ENCODE assay signal across 8 cellular contexts in genomic region chr1:23344111-23344986, GRCh38. TPM values are rescaled to one million over a fixed set of nuclear protein-coding genes. Genes with fewer than 3 reads are reported as not detected.
A peak's percentile ranks its signal among the peaks of the same experiment; 100 is the strongest.
DNase-seq lines count a peak whose midpoint lies in the region; ATAC-seq and TF ChIP-seq lines count a peak whose summit lies in the region.

Gene HNRNPR (minus strand): TSS chr1:23344284. CDS start chr1:23341008, 3,276 bp downstream.

- H3K79me2 ChIP-seq in SU-DHL-6 (ENCODE audit: insufficient read depth, low read length) = peaks cover 48% of the 10 kb centered on the region

- H3K36me3 Mint-ChIP-seq in activated naive CD8-positive, alpha-beta T cell treated with anti-CD3 and anti-CD28 coated beads, Interleukin-2, amount 10 ng/mL, durations not matched to agents 7 days and 5 days = peaks cover 8% of the 10 kb centered on the region
- H3K36me3 Mint-ChIP-seq in osteocyte (ENCODE audit: unreplicated experiment) = peaks cover 2% of the 10 kb centered on the region

- POLR2A ChIA-PET in activated naive CD8-positive, alpha-beta T cell treated with anti-CD3 and anti-CD28 coated beads, Interleukin-2, amount 10 ng/mL, durations not matched to agents 7 days and 5 days (lab: Charles Lee) = interaction anchor here (0.6 to 2.9 kb wide), 32 partner anchors 10 to 611 kb away, joined by 3 to 97 read pairs (median 4); partner anchors contain the start of genes ASAP3, ID3, KDM1A and PITHD1

- 0 out of 2 replicates have a peak, but pooled peaks cover 1% of the 10 kb centered on the region for H3F3A ChIP-seq in SU-DHL-6 (ENCODE audit: insufficient read depth)

- H3K27me3 ChIP-seq in SU-DHL-6 (ENCODE audit: low read length) (no peaks in the 10 kb centered on the region), thymus (ENCODE audit: control insufficient read depth, insufficient read depth) (no peaks in the 10 kb centered on the region)

- peak within 1 kb of the TSS; percentile 98 for H2AFZ ChIP-seq in SU-DHL-6 (ENCODE audit: low read depth, low read length, severe bottlenecking)

- H3K27me3 Mint-ChIP-seq in activated naive CD8-positive, alpha-beta T cell treated with anti-CD3 and anti-CD28 coated beads, Interleukin-2, amount 10 ng/mL, durations not matched to agents 7 days and 5 days = no peaks in the 10 kb centered on the region
- no peaks in the 10 kb centered on the region for H3K27me3 Mint-ChIP-seq in osteocyte (ENCODE audit: unreplicated experiment)

- peaks cover 37% of the 10 kb centered on the region for H3K4me1 Mint-ChIP-seq in activated naive CD8-positive, alpha-beta T cell treated with anti-CD3 and anti-CD28 coated beads, Interleukin-2, amount 10 ng/mL, durations not matched to agents 7 days and 5 days
- peaks cover 41% of the 10 kb centered on the region for H3K4me1 Mint-ChIP-seq in osteocyte (ENCODE audit: unreplicated experiment)

- peak within 1 kb of the TSS; percentile 98 for H3K4me3 Mint-ChIP-seq in activated naive CD8-positive, alpha-beta T cell treated with anti-CD3 and anti-CD28 coated beads, Interleukin-2, amount 10 ng/mL, durations not matched to agents 7 days and 5 days
- peak within 1 kb of the TSS; percentile 88 for H3K4me3 Mint-ChIP-seq in osteocyte (ENCODE audit: unreplicated experiment)

- no peaks in the 10 kb centered on the region for H3K9me2 ChIP-seq in SU-DHL-6 (replicated peaks; ENCODE audit: insufficient read depth, low read length)

- ATAC-seq in HG02678 (IDR thresholded peaks at IDR 0.05; ENCODE audit: unreplicated experiment) = peak; percentile 94
- peak; percentile 99 for ATAC-seq in activated naive CD8-positive, alpha-beta T cell treated with anti-CD3 and anti-CD28 coated beads, Interleukin-2, amount 10 ng/mL, durations not matched to agents 7 days and 5 days (ENCODE audit: low read depth)

- peaks cover 39% of the 10 kb centered on the region for H4K20me1 ChIP-seq in SU-DHL-6 (ENCODE audit: low read depth, low read length)

- H3K27ac ChIP-seq in SU-DHL-6 (ENCODE audit: low read depth, low read length) (peak within 1 kb of the TSS; percentile 80), thymus (ENCODE audit: low read depth) (peak within 1 kb of the TSS; percentile 96)

- peak within 1 kb of the TSS; percentile 98 for H3K4me2 ChIP-seq in SU-DHL-6 (ENCODE audit: low read depth, low read length, poor library complexity, severe bottlenecking)

- under 1% methylated on average over 87 of the region's 87 CpGs for WGBS in thymus

- peak within 1 kb of the TSS; percentile 93 for H3K4me3 ChIP-seq in GM12864 (ENCODE audit: low read depth, low read length)
- peak within 1 kb of the TSS; percentile 98 for H3K4me3 ChIP-seq in SU-DHL-6 (ENCODE audit: insufficient read depth, low read length, poor library complexity, severe bottlenecking)
- H3K4me3 ChIP-seq in thymus (ENCODE audit: low read length) = peak within 1 kb of the TSS; percentile 77

- intact Hi-C loops in head of caudate nucleus (cut with DNase I) = loop anchor here (1.0 kb wide), 1 partner anchor 24 kb away; no protein-coding TSS in a partner anchor

- H3K4me1 ChIP-seq in thymus (ENCODE audit: control insufficient read depth, insufficient read depth, low read length) = peaks cover 7% of the 10 kb centered on the region

- H3K27ac Mint-ChIP-seq in activated naive CD8-positive, alpha-beta T cell treated with anti-CD3 and anti-CD28 coated beads, Interleukin-2, amount 10 ng/mL, durations not matched to agents 7 days and 5 days = peak within 1 kb of the TSS; percentile 98
- peak within 1 kb of the TSS; percentile 97 for H3K27ac Mint-ChIP-seq in osteocyte (ENCODE audit: unreplicated experiment)

- peaks cover 19% of the 10 kb centered on the region for H3K36me3 ChIP-seq in SU-DHL-6 (ENCODE audit: low read length)
- H3K36me3 ChIP-seq in thymus (ENCODE audit: control insufficient read depth, insufficient read depth) = no peaks in the 10 kb centered on the region

- DNase-seq in GM12864 (ENCODE audit: low read depth) = peak; percentile 99
- DNase-seq in NCI-H128 (lab: John Stamatoyannopoulos, UW; ENCODE audit: unreplicated experiment) = peak; percentile 100
- peak; percentile 95 for DNase-seq in activated naive CD8-positive, alpha-beta T cell treated with anti-CD3 and anti-CD28 coated beads, Interleukin-2, amount 10 ng/mL, durations not matched to agents 7 days and 5 days
- peak; percentile 99 to 100 (median 100) for DNase-seq in head of caudate nucleus
- peak; percentile 100 for DNase-seq in osteocyte (ENCODE audit: extremely low spot score, unreplicated experiment)

- H3K9me3 ChIP-seq in SU-DHL-6 (ENCODE audit: insufficient read depth, low read length) (no peaks in the 10 kb centered on the region), thymus (ENCODE audit: control insufficient read depth) (no peaks in the 10 kb centered on the region)

- peaks cover 2% of the 10 kb centered on the region for H3K9me3 Mint-ChIP-seq in activated naive CD8-positive, alpha-beta T cell treated with anti-CD3 and anti-CD28 coated beads, Interleukin-2, amount 10 ng/mL, durations not matched to agents 7 days and 5 days
- H3K9me3 Mint-ChIP-seq in osteocyte (ENCODE audit: unreplicated experiment) = no peaks in the 10 kb centered on the region

- TF ChIP-seq CTCF in GM12864 (IDR thresholded peaks at IDR 0.05; ENCODE audit: low read depth, low read length, missing control alignments) = no peak
- TF ChIP-seq CTCF in SU-DHL-6 (IDR thresholded peaks at IDR 0.05; ENCODE audit: insufficient read depth, low read length, poor library complexity, severe bottlenecking) = no peak
- no peak for TF ChIP-seq CTCF in osteocyte (IDR thresholded peaks at IDR 0.05)

- peak within 1 kb of the TSS; percentile 91 for H3K9ac ChIP-seq in SU-DHL-6 (ENCODE audit: low read length)

RNA-seq across cellular contexts. Expression of gene HNRNPR, which starts in this region (rescaled TPM):
- 100 to 1,000 TPM; 167 TPM for total RNA-seq in activated naive CD8-positive, alpha-beta T cell treated with anti-CD3 and anti-CD28 coated beads, Interleukin-2, amount 10 ng/mL, durations not matched to agents 7 days and 5 days
- 140 and 151 TPM in 2 replicates for total RNA-seq in osteocyte
- polyA plus RNA-seq in thymus = 119 TPM

Comparison
In these comparisons a context has a peak if more than half of its experiments do, and no peak if none do; other contexts are left out.
1. Peak in every context shown above with its lines: DNase-seq, ATAC-seq, H3K4me3 ChIP-seq and H3K27ac ChIP-seq.